ENCODE assay signal across 14 cellular contexts in genomic region chr9:78605029-78605930, GRCh38.
DNase-seq lines count a peak whose midpoint lies in the region; ATAC-seq, FAIRE-seq and TF ChIP-seq lines count a peak whose summit lies in the region.
"Had no signal": no experiment of that assay in that cellular context is flagged by ENCODE, and none has a peak within 500 bp of the region (broad histone marks: within the 10 kb centered on the region; RNA-seq: fewer than 3 reads in every experiment).

No MANE protein-coding gene starts in this region.

- no peaks in the 10 kb centered on the region for H3K79me1 ChIP-seq in mesendoderm (ENCODE audit: low read length)

- no peak overlapping the region for H3K4me2 ChIP-seq in mesendoderm (ENCODE audit: low read length)

- no peak overlapping the region for H3K27ac ChIP-seq in left ventricle myocardium inferior (replicated peaks)
- no peak overlapping the region for H3K27ac ChIP-seq in mesendoderm (ENCODE audit: low read depth, low read length)
- H3K27ac ChIP-seq: HL-60 had no signal

- H3K4me1 ChIP-seq in left ventricle myocardium inferior (no peaks in the 10 kb centered on the region), mesendoderm (ENCODE audit: control insufficient read depth, low read depth, low read length) (peaks cover 3% of the 10 kb centered on the region)

- H3K23ac ChIP-seq in mesendoderm (ENCODE audit: low read length), result no peak overlapping the region

- intact Hi-C loops in left cardiac atrium (cut with DNase I), result no loop called here
- intact Hi-C loops in left ventricle myocardium inferior (cut with micrococcal nuclease), result no loop called here

- FAIRE-seq in GM19239 (lab: Jason Lieb, UNC), result no peak

- no CpG with 5 or more reads among the region's 17 CpGs for WGBS in mesendoderm (ENCODE audit: extremely low coverage, insufficient coverage, low lambda C conversion rate)

- H4K8ac ChIP-seq in mesendoderm (ENCODE audit: low read depth, low read length), result no peak overlapping the region

- no peaks in the 10 kb centered on the region for H3K36me3 Mint-ChIP-seq in type B pancreatic cell

- no peaks in the 10 kb centered on the region for H3K9me3 ChIP-seq in left ventricle myocardium inferior (replicated peaks)

- H3K4me3 ChIP-seq in left ventricle myocardium inferior (no peak overlapping the region), mesendoderm (ENCODE audit: low read length) (no peak overlapping the region)

- ATAC-seq in left cardiac atrium (peak in 1 of 2 donors; percentile 31), GM21515 (IDR thresholded peaks at IDR 0.05; ENCODE audit: unreplicated experiment) (no peak)
- ATAC-seq: activated CD4-positive, CD25-positive, alpha-beta regulatory T cell treated with anti-CD3 and anti-CD28 coated beads, Interleukin-2, amount 50 U/mL, for 24 hours had no signal

- H2BK5ac ChIP-seq in mesendoderm (ENCODE audit: low read length), result no peak overlapping the region

- no peak overlapping the region for H3K56ac ChIP-seq in mesendoderm (ENCODE audit: low read length)

- H3K27ac Mint-ChIP-seq in type B pancreatic cell, result peak overlapping the region; percentile 57
- H3K27ac Mint-ChIP-seq: dendritic cell treated with granulocyte-macrophage colony-stimulating factor and Interleukin-4, amounts not matched to agents 40 ng/mL and 50 ng/mL, for 4 days had no signal

- DNase-seq in left cardiac atrium, result peak; percentile 18
- DNase-seq in left ventricle myocardium inferior, result no peak
- DNase-seq in dermis blood vessel endothelial cell, result peak; percentile 26
- peak; percentile 5 for DNase-seq in mesendoderm
- DNase-seq in type B pancreatic cell (ENCODE audit: extremely low spot score, unreplicated experiment), result no peak
- DNase-seq in activated CD4-positive, alpha-beta T cell treated with anti-CD3 and anti-CD28 coated beads for 48 hours, result no peak
- no peak for DNase-seq in GM19239 (ENCODE audit: insufficient read length, low spot score)
- DNase-seq: ACHN; OCI-M1; stimulated activated CD4-positive, alpha-beta T cell treated with anti-CD3 and anti-CD28 coated beads, Interleukin-15, amount 100 ng/mL, for 24 hours had no signal

- peaks cover 32% of the 10 kb centered on the region for H3K4me1 Mint-ChIP-seq in type B pancreatic cell (ENCODE audit: unreplicated experiment)

- peaks cover 49% of the 10 kb centered on the region for H3K27me3 Mint-ChIP-seq in type B pancreatic cell
- H3K27me3 Mint-ChIP-seq: dendritic cell treated with granulocyte-macrophage colony-stimulating factor and Interleukin-4, amounts not matched to agents 40 ng/mL and 50 ng/mL, for 4 days had no signal

- H3K27me3 ChIP-seq in left ventricle myocardium inferior (ENCODE audit: low read depth) (peaks cover 43% of the 10 kb centered on the region), mesendoderm (ENCODE audit: insufficient read depth, low read length, poor library complexity) (no peaks in the 10 kb centered on the region)

- H3K36me3 ChIP-seq in left ventricle myocardium inferior (no peaks in the 10 kb centered on the region), mesendoderm (ENCODE audit: control insufficient read depth, insufficient read depth, low read length) (no peaks in the 10 kb centered on the region)

- H3K18ac ChIP-seq in mesendoderm (ENCODE audit: low read length), result no peak overlapping the region

- H2BK120ac ChIP-seq in mesendoderm (ENCODE audit: low read depth, low read length), result no peak overlapping the region

- no peak overlapping the region for H2BK15ac ChIP-seq in mesendoderm (replicated peaks; ENCODE audit: low read depth)

- H3K4me3 Mint-ChIP-seq in type B pancreatic cell, result peak overlapping the region; percentile 77
- H3K4me3 Mint-ChIP-seq: dendritic cell treated with granulocyte-macrophage colony-stimulating factor and Interleukin-4, amounts not matched to agents 40 ng/mL and 50 ng/mL, for 4 days had no signal

- no peak for TF ChIP-seq CTCF in left ventricle myocardium inferior (IDR thresholded peaks at IDR 0.05; ENCODE audit: borderline replicate concordance)
- no peak for TF ChIP-seq CTCF in type B pancreatic cell (conservative IDR thresholded peaks at IDR 0.05)

- H3K9ac ChIP-seq in mesendoderm (ENCODE audit: low read length), result no peak overlapping the region

- no peaks in the 10 kb centered on the region for H3K9me3 Mint-ChIP-seq in type B pancreatic cell
- H3K9me3 Mint-ChIP-seq: dendritic cell treated with granulocyte-macrophage colony-stimulating factor and Interleukin-4, amounts not matched to agents 40 ng/mL and 50 ng/mL, for 4 days had no signal

- no peak overlapping the region for H3K4ac ChIP-seq in mesendoderm (ENCODE audit: low read depth, low read length)

- H2AK5ac ChIP-seq in mesendoderm (ENCODE audit: low read length), result no peak overlapping the region

- no peaks in the 10 kb centered on the region for H3K79me2 ChIP-seq in mesendoderm (ENCODE audit: control insufficient read depth, insufficient read depth, low read length)

- H4K5ac ChIP-seq in mesendoderm (ENCODE audit: low read length), result no peak overlapping the region

Comparison
In these comparisons a context has a peak if more than half of its experiments do, and no peak if none do; other contexts are left out.
1. DNase-seq: peak in left cardiac atrium (single experiment), dermis blood vessel endothelial cell (single experiment) and mesendoderm (single experiment); none in left ventricle myocardium inferior (single experiment), type B pancreatic cell (single experiment), activated CD4-positive, alpha-beta T cell treated with anti-CD3 and anti-CD28 coated beads for 48 hours (single experiment) and GM19239 (single experiment).